Comparison of ENCODE assay signal across 11 cellular contexts in genomic region chr6:52333840-52334200, GRCh38. TPM values are rescaled to one million over a fixed set of nuclear protein-coding genes. Genes with fewer than 3 reads are reported as not detected.
DNase-seq lines count a peak whose midpoint lies in the region; ATAC-seq and TF ChIP-seq lines count a peak whose summit lies in the region.
"Had no signal": no experiment of that assay in that cellular context is flagged by ENCODE, and none has a peak within 500 bp of the region (broad histone marks: within the 10 kb centered on the region; RNA-seq: fewer than 3 reads in every experiment).

No MANE protein-coding gene starts in this region.

- H3K79me2 ChIP-seq in parathyroid adenoma (no peaks in the 10 kb centered on the region), smooth muscle cell (ENCODE audit: low read depth) (no peaks in the 10 kb centered on the region), osteoblast (ENCODE audit: insufficient read depth, low read length) (no peaks in the 10 kb centered on the region)

- no peak overlapping the region for H3K4me3 ChIP-seq in Jurkat, Clone E6-1 (ENCODE audit: low read length)
- H3K4me3 ChIP-seq in parathyroid adenoma (ENCODE audit: low read depth, low read length) (no peak overlapping the region), smooth muscle cell (no peak overlapping the region), osteoblast (ENCODE audit: insufficient read depth, low read length) (no peak overlapping the region)
- H3K4me3 ChIP-seq: SJSA1 had no signal

- H4K20me1 ChIP-seq in smooth muscle cell (ENCODE audit: low read depth), result no peaks in the 10 kb centered on the region
- no peaks in the 10 kb centered on the region for H4K20me1 ChIP-seq in osteoblast (ENCODE audit: insufficient read depth, low read length)

- TF ChIP-seq CTCF in parathyroid adenoma (IDR thresholded peaks at IDR 0.05) (no peak), smooth muscle cell (IDR thresholded peaks at IDR 0.05; ENCODE audit: borderline replicate concordance, insufficient read depth, poor library complexity, severe bottlenecking) (no peak), osteoblast (IDR thresholded peaks at IDR 0.05; ENCODE audit: extremely low read depth, low read depth, low read length) (no peak)

- H3K9me3 ChIP-seq in parathyroid adenoma (ENCODE audit: control insufficient read depth, low read length) (no peaks in the 10 kb centered on the region), smooth muscle cell (replicated peaks; ENCODE audit: low read depth) (no peaks in the 10 kb centered on the region), osteoblast (ENCODE audit: low read depth, low read length) (no peaks in the 10 kb centered on the region)
- H3K9me3 ChIP-seq: SJSA1 had no signal

- H3K9ac ChIP-seq in parathyroid adenoma, result no peak overlapping the region
- no peak overlapping the region for H3K9ac ChIP-seq in smooth muscle cell (ENCODE audit: low read depth)

- H3K27me3 ChIP-seq in parathyroid adenoma (ENCODE audit: control insufficient read depth, insufficient read depth, low read length), result no peaks in the 10 kb centered on the region
- no peaks in the 10 kb centered on the region for H3K27me3 ChIP-seq in smooth muscle cell (ENCODE audit: low read depth)
- H3K27me3 ChIP-seq in osteoblast (ENCODE audit: insufficient read depth, low read length), result no peaks in the 10 kb centered on the region
- H3K27me3 ChIP-seq: SJSA1 had no signal

- H3K4me2 ChIP-seq in parathyroid adenoma (ENCODE audit: low read length), result no peak overlapping the region
- no peak overlapping the region for H3K4me2 ChIP-seq in smooth muscle cell
- H3K4me2 ChIP-seq in osteoblast (ENCODE audit: insufficient read depth, low read length), result no peak overlapping the region

- 67% methylated on average over 1 of the region's 1 CpG for WGBS in smooth muscle cell (ENCODE audit: low lambda C conversion rate)

- ATAC-seq in GM21381 (IDR thresholded peaks at IDR 0.05; ENCODE audit: unreplicated experiment), result peak; percentile 54

- no peaks in the 10 kb centered on the region for H3F3A ChIP-seq in smooth muscle cell (ENCODE audit: low read depth)

- H3K36me3 ChIP-seq in parathyroid adenoma (ENCODE audit: control insufficient read depth, insufficient read depth, low read length) (no peaks in the 10 kb centered on the region), smooth muscle cell (ENCODE audit: low read depth) (no peaks in the 10 kb centered on the region), osteoblast (ENCODE audit: insufficient read depth, low read length) (no peaks in the 10 kb centered on the region)
- H3K36me3 ChIP-seq: SJSA1 had no signal

- H2AFZ ChIP-seq in parathyroid adenoma, result peak overlapping the region; percentile 49
- H2AFZ ChIP-seq in smooth muscle cell (ENCODE audit: low read depth), result no peak overlapping the region
- no peak overlapping the region for H2AFZ ChIP-seq in osteoblast (ENCODE audit: low read length)

- peak; percentile 41 for DNase-seq in Jurkat, Clone E6-1 (ENCODE audit: low read depth, low spot score)
- DNase-seq in amniotic epithelial cell (ENCODE audit: low read depth) (peak; percentile 30), smooth muscle cell (lab: John Stamatoyannopoulos, UW; ENCODE audit: unreplicated experiment) (no peak), putamen (ENCODE audit: low spot score) (no peak), occipital lobe (lab: John Stamatoyannopoulos, UW) (no peak), osteoblast (ENCODE audit: insufficient read length, low spot score, missing footprints) (no peak)
- DNase-seq: Karpas-422, NCI-H345 had no signal

- no peak overlapping the region for H3K27ac ChIP-seq in parathyroid adenoma
- H3K27ac ChIP-seq in smooth muscle cell (ENCODE audit: low read depth), result no peak overlapping the region
- H3K27ac ChIP-seq in osteoblast (ENCODE audit: low read depth, low read length), result no peak overlapping the region
- H3K27ac ChIP-seq: SJSA1 had no signal

- peaks cover 10% of the 10 kb centered on the region for H3K4me1 ChIP-seq in parathyroid adenoma
- H3K4me1 ChIP-seq in smooth muscle cell (ENCODE audit: low read depth), result peaks cover 4% of the 10 kb centered on the region
- peaks cover 5% of the 10 kb centered on the region for H3K4me1 ChIP-seq in osteoblast (ENCODE audit: insufficient read depth, low read length)

RNA-seq across cellular contexts. Expression of gene PAQR8, which starts 28.1 kb away (rescaled TPM):
- 8.7 TPM for polyA plus RNA-seq in Jurkat, Clone E6-1 (2012; ENCODE audit: insufficient read depth, insufficient read length)
- total RNA-seq in smooth muscle cell (6.1 and 8.4 TPM in 2 replicates), occipital lobe (12.8 TPM), osteoblast (3.5 and 3.6 TPM in 2 replicates)
- 4.3 and 7.8 TPM in 2 replicates for polyA plus RNA-seq in smooth muscle cell

RNA-seq across cellular contexts. Expression of gene MCM3, which starts 49.3 kb away (rescaled TPM):
- polyA plus RNA-seq in Jurkat, Clone E6-1 (2012; ENCODE audit: insufficient read depth, insufficient read length), result 225 TPM
- total RNA-seq in smooth muscle cell (30.6 and 32.2 TPM in 2 replicates), occipital lobe (15.0 TPM), osteoblast (19.2 and 19.4 TPM in 2 replicates)
- polyA plus RNA-seq in smooth muscle cell, result 33.9 and 37.3 TPM in 2 replicates

Comparison
In these comparisons a context has a peak if more than half of its experiments do, and no peak if none do; other contexts are left out.
1. DNase-seq: peak in Jurkat, Clone E6-1 (single experiment) and amniotic epithelial cell (single experiment); none in smooth muscle cell (single experiment), putamen (single experiment), occipital lobe (single experiment) and osteoblast (single experiment).